7 cellular contexts compared by ENCODE assay signal in the genomic region with DNA sequence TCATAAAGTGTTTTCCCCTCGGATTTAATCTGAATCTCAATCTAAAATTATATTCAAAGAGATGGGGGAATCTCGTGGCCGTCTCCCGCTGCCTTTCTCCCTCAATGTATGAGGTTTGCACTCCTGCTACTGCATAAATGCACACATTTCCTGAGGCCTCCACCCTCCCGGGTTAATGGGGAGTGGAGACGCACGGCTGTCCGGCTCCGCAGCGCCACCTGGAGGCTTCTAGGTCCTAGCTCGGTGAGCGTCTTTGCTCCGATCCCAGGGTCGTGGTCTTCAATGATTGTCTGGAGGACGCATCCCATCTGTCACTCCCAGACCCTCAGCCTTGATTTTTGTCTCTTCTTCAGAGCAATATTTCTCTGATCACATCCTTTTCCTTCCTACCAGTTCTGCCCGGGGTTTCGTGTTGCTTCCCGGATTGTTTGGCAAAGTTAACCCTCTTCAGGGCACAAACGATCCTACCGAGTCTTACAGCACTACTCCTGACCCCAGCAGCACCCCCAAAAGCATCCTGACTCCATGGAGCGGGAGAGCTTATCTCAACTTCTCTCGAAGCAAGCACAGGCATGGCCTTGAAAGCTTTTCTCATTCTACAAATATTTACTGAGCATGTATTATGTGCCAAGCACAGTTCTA. TPM values are rescaled to one million over a fixed set of nuclear protein-coding genes. Genes with fewer than 3 reads are reported as not detected.
DNase-seq lines count a peak whose midpoint lies in the region; ATAC-seq, FAIRE-seq and TF ChIP-seq lines count a peak whose summit lies in the region.

LMO1 (minus strand) TSS at position 110 of the 642 bp plus-strand sequence. CDS start 516 bp downstream, outside the sequence.

- in situ Hi-C loops in HepG2 (cut with HindIII; ENCODE audit: extremely low pct_ligation_motif_present, low pct_unique_long_range_greater_than_20kb), result loop anchor here (5.0 to 10.0 kb wide), 2 partner anchors 37 to 259 kb away; no protein-coding TSS in a partner anchor

- no peaks in the 10 kb centered on the region for H3K9me3 Mint-ChIP-seq in activated CD4-positive, alpha-beta T cell treated with anti-CD3 and anti-CD28 coated beads for 36 hours (ENCODE audit: low read depth)

- intact Hi-C loops in activated CD4-positive, alpha-beta T cell treated with anti-CD3 and anti-CD28 coated beads for 36 hours (cut with DNase I, micrococcal nuclease), result loop anchor here (1.0 to 5.0 kb wide), 4 partner anchors 39 to 257 kb away; no protein-coding TSS in a partner anchor
- intact Hi-C loops in HepG2 (cut with micrococcal nuclease; ENCODE audit: unreplicated experiment), result loop anchor here (1.0 kb wide), 1 partner anchor 39 kb away; no protein-coding TSS in a partner anchor

- H2AFZ ChIP-seq in HepG2 (ENCODE audit: low read length), result no peak within 1 kb of the TSS

- no peak for TF ChIP-seq POLR2A in HepG2 (IDR thresholded peaks at IDR 0.05; ENCODE audit: insufficient read depth in 1 of 2, low read depth in 2 of 2, low read length in 2 of 2)

- peaks cover 7% of the 10 kb centered on the region for H3K4me1 Mint-ChIP-seq in activated CD4-positive, alpha-beta T cell treated with anti-CD3 and anti-CD28 coated beads for 36 hours

- peak; percentile 72 for FAIRE-seq in HepG2 (lab: Jason Lieb, UNC)

- 3% methylated on average over 22 of the region's 22 CpGs for WGBS in HepG2 (ENCODE audit: low lambda C conversion rate)

- peak within 1 kb of the TSS in 1 of 3 experiments; percentile 23; a peak in 1 of 6 replicates for H3K4me3 ChIP-seq in HepG2 (replicated peaks in 1 of 3; ENCODE audit: insufficient read depth in 1 of 3, low read depth in 2 of 3, low read length in 3 of 3)

- 0 out of 2 replicates have a peak, but pooled peaks cover 2% of the 10 kb centered on the region for H4K20me1 ChIP-seq in HepG2 (ENCODE audit: insufficient read depth, low read length)

- H3K36me3 Mint-ChIP-seq in activated CD4-positive, alpha-beta T cell treated with anti-CD3 and anti-CD28 coated beads for 36 hours (ENCODE audit: low read depth), result no peaks in the 10 kb centered on the region

- TF ChIP-seq CTCF in HepG2 (CRISPR knock-in tag; IDR thresholded peaks at IDR 0.05), result peak; percentile 85

- no peaks in the 10 kb centered on the region for H3K9me3 ChIP-seq in HepG2 (ENCODE audit: low read length)

- CTCF ChIA-PET in activated CD4-positive, alpha-beta T cell treated with anti-CD3 and anti-CD28 coated beads for 36 hours (lab: Charles Lee), result interaction anchor here (0.6 to 4.1 kb wide), 21 partner anchors 8 to 383 kb away, joined by 3 to 45 read pairs (median 4); no protein-coding TSS in a partner anchor
- CTCF ChIA-PET in HepG2 (lab: Yijun Ruan, JAX; ENCODE audit: low intra/inter-chr PET ratio, low total read pairs), result interaction anchor here (3.0 kb wide), 1 partner anchor 38 kb away, joined by 12 read pairs; no protein-coding TSS in a partner anchor

- peak within 1 kb of the TSS; percentile 56 for H3K4me3 Mint-ChIP-seq in activated CD4-positive, alpha-beta T cell treated with anti-CD3 and anti-CD28 coated beads for 36 hours

- peaks cover 12 to 85% of the 10 kb centered on the region in 2 experiments for H3K27me3 ChIP-seq in HepG2 (ENCODE audit: control insufficient read depth in 1 of 2, insufficient read depth in 2 of 2, low read length in 2 of 2)

- no peak within 1 kb of the TSS for H3K9ac ChIP-seq in HepG2 (ENCODE audit: insufficient read depth, low read depth, low read length)

- DNase-seq in NCI-H345 treated with DMSO at 0.1 percent for 48 hours (lab: John Stamatoyannopoulos, UW; ENCODE audit: unreplicated experiment) (peak; percentile 66), dedifferentiated amniotic fluid mesenchymal stem cell (ENCODE audit: extremely low spot score) (peak; percentile 74), HepG2 (ENCODE audit: low spot score) (peak; percentile 41)
- DNase-seq in activated CD4-positive, alpha-beta T cell treated with anti-CD3 and anti-CD28 coated beads for 36 hours, result peak; percentile 89
- peak; percentile 55 for DNase-seq in stimulated activated CD4-positive, alpha-beta T cell treated with anti-CD3 and anti-CD28 coated beads, Interleukin-2, amount 100 ng/mL, for 4 hours (ENCODE audit: low read depth)

- ATAC-seq in GM18498 (IDR thresholded peaks at IDR 0.05; ENCODE audit: unreplicated experiment), result peak; percentile 66
- ATAC-seq in HG03175 (IDR thresholded peaks at IDR 0.05; ENCODE audit: unreplicated experiment), result peak; percentile 60
- ATAC-seq in activated CD4-positive, alpha-beta T cell treated with anti-CD3 and anti-CD28 coated beads for 36 hours, result peak; percentile 83
- ATAC-seq in HepG2, result peak; percentile 80

- no peaks in the 10 kb centered on the region for H3K36me3 ChIP-seq in HepG2 (replicated peaks in 1 of 2; ENCODE audit: control insufficient read depth in 1 of 2, insufficient read depth in 2 of 2, low read length in 2 of 2)

- H3K79me2 ChIP-seq in HepG2 (ENCODE audit: insufficient read depth, low read length), result no peaks in the 10 kb centered on the region

- H3K27ac ChIP-seq in HepG2 (ENCODE audit: extremely low read length, insufficient read depth, low read length), result no peak within 1 kb of the TSS

- peaks cover 64% of the 10 kb centered on the region for H3K27me3 Mint-ChIP-seq in activated CD4-positive, alpha-beta T cell treated with anti-CD3 and anti-CD28 coated beads for 36 hours

- no peak within 1 kb of the TSS for H3K27ac Mint-ChIP-seq in activated CD4-positive, alpha-beta T cell treated with anti-CD3 and anti-CD28 coated beads for 36 hours

- TF ChIP-seq RAD21 in HepG2 (CRISPR knock-in tag; IDR thresholded peaks at IDR 0.05), result no peak

- POLR2A ChIA-PET in activated CD4-positive, alpha-beta T cell treated with anti-CD3 and anti-CD28 coated beads for 36 hours (lab: Charles Lee), result no interaction called here
- POLR2A ChIA-PET in HepG2 (lab: Yijun Ruan, JAX), result no interaction called here

- TF ChIP-seq EP300 in HepG2 (IDR thresholded peaks at IDR 0.05; ENCODE audit: low read depth in 2 of 2, low read length in 2 of 2) (no peak), HepG2 (CRISPR knock-in tag; IDR thresholded peaks at IDR 0.05; ENCODE audit: borderline replicate concordance) (no peak)

- no TSS peak for BruUV-seq in HepG2 (replicated peaks; lab: Mats Ljungman, UMichigan)

- peak within 1 kb of the TSS; percentile 32; the same call in 1 of the 2 replicates for H3K4me2 ChIP-seq in HepG2 (ENCODE audit: low read depth, low read length)

- no peaks in the 10 kb centered on the region for H3K4me1 ChIP-seq in HepG2 (ENCODE audit: insufficient read depth, low read length)

TF ChIP-seq in HepG2, 621 proteins besides CTCF, POLR2A, EP300 and RAD21 (continues in another document):
- TF ChIP-seq ZBTB42 (CRISPR knock-in tag; IDR thresholded peaks at IDR 0.05) (no peak), TBP (CRISPR knock-in tag; IDR thresholded peaks at IDR 0.05) (no peak), SMC3 (IDR thresholded peaks at IDR 0.05; ENCODE audit: low read length) (peak; percentile 31; the same call in 1 of the 2 replicates), ZNF207 (IDR thresholded peaks at IDR 0.05; ENCODE audit: borderline replicate concordance) (no peak), GLI4 (CRISPR knock-in tag; IDR thresholded peaks at IDR 0.05; ENCODE audit: borderline replicate concordance) (no peak)

RNA-seq across cellular contexts. Expression of gene LMO1, which starts in this region (rescaled TPM):
- not detected for total RNA-seq in activated CD4-positive, alpha-beta T cell treated with anti-CD3 and anti-CD28 coated beads for 36 hours
- not detected in 2 replicates for total RNA-seq in HepG2 (2016; rRNA removed; fragmentation: Illumina TruSeq; extraction: Trizol)
- not detected in 2 replicates for total RNA-seq in HepG2 (2016; cell fraction: cytosol; rRNA removed; fragmentation: Illumina TruSeq; extraction: Trizol; ENCODE audit: low read depth)
- total RNA-seq in HepG2 (2016; cell fraction: insoluble cytoplasmic fraction; rRNA removed; fragmentation: Illumina TruSeq; extraction: Trizol), result not detected in 2 replicates
- not detected in 2 replicates for total RNA-seq in HepG2 (2016; cell fraction: membrane; rRNA removed; fragmentation: Illumina TruSeq; extraction: Trizol)
- total RNA-seq in HepG2 (2016; cell fraction: nucleus; rRNA removed; fragmentation: Illumina TruSeq; extraction: Trizol), result not detected in 2 replicates
- polyA plus RNA-seq in HepG2 (2011; rRNA removed), result not detected in 2 replicates
- polyA plus RNA-seq in HepG2 (2011; cell fraction: cytosol; rRNA removed), result not detected in 2 replicates
- polyA plus RNA-seq in HepG2 (2011; cell fraction: nucleus; rRNA removed), result not detected in 2 replicates
- polyA plus RNA-seq in HepG2 (2012), result not detected in 2 replicates
- not detected in 2 replicates for polyA plus RNA-seq in HepG2 (2016; cell fraction: cytosol; fragmentation: Illumina TruSeq; extraction: Trizol; ENCODE audit: low read depth)
- not detected in 2 replicates for polyA plus RNA-seq in HepG2 (2016; cell fraction: insoluble cytoplasmic fraction; fragmentation: Illumina TruSeq; extraction: Trizol; ENCODE audit: low read depth)
- not detected in 2 replicates for polyA plus RNA-seq in HepG2 (2016; cell fraction: membrane; fragmentation: Illumina TruSeq; extraction: Trizol; ENCODE audit: low read depth)
- polyA plus RNA-seq in HepG2 (2016; cell fraction: nucleus; fragmentation: Illumina TruSeq; extraction: Trizol; ENCODE audit: insufficient read depth, low read depth), result not detected in 2 replicates
- 1.9 TPM in 1 of 2 replicates, not detected in the other for polyA minus RNA-seq in HepG2 (2011; rRNA and poly(A)+ RNA removed; ENCODE audit: low replicate concordance)
- not detected in 2 replicates for polyA minus RNA-seq in HepG2 (2011; cell fraction: cytosol; rRNA and poly(A)+ RNA removed)
- polyA minus RNA-seq in HepG2 (2011; cell fraction: nucleus; rRNA and poly(A)+ RNA removed), result not detected in 2 replicates

Comparison
In these comparisons a context has a peak if more than half of its experiments do, and no peak if none do; other contexts are left out.
1. Peak in DNase-seq and ATAC-seq in activated CD4-positive, alpha-beta T cell treated with anti-CD3 and anti-CD28 coated beads for 36 hours; RNA of the gene not detected or under 1 TPM.